In genomic region chr3:195122261-195122660, GRCh38 we compare ENCODE assay signal across 25 cellular contexts.
DNase-seq lines count a peak whose midpoint lies in the region; ATAC-seq, FAIRE-seq and TF ChIP-seq lines count a peak whose summit lies in the region.
"Had no signal": no experiment of that assay in that cellular context is flagged by ENCODE, and none has a peak within 500 bp of the region (broad histone marks: within the 10 kb centered on the region; RNA-seq: fewer than 3 reads in every experiment).

No MANE protein-coding gene starts in this region.

- no peaks in the 10 kb centered on the region for H3K36me3 ChIP-seq in HepG2 (replicated peaks in 1 of 2; ENCODE audit: control insufficient read depth in 1 of 2, insufficient read depth in 2 of 2, low read length in 2 of 2)
- no peaks in the 10 kb centered on the region for H3K36me3 ChIP-seq in right lobe of liver
- H3K36me3 ChIP-seq in IMR-90 (ENCODE audit: control insufficient read depth, insufficient read depth, low read length): no peaks in the 10 kb centered on the region
- H3K36me3 ChIP-seq in neural cell (ENCODE audit: insufficient read depth, low read length): no peaks in the 10 kb centered on the region
- H3K36me3 ChIP-seq in pancreas: no peaks in the 10 kb centered on the region
- H3K36me3 ChIP-seq: BE2C had no signal

- no peak overlapping the region; the same call in 1 of the 2 replicates for H2BK20ac ChIP-seq in IMR-90 (ENCODE audit: low read depth, low read length)

- H3K23ac ChIP-seq in IMR-90 (ENCODE audit: low read depth, low read length): no peak overlapping the region

- no peak overlapping the region for H3K56ac ChIP-seq in IMR-90 (ENCODE audit: extremely low read depth, insufficient read depth, low read length)

- H3K9ac ChIP-seq in HepG2 (ENCODE audit: insufficient read depth, low read depth, low read length): no peak overlapping the region
- H3K9ac ChIP-seq in IMR-90 (ENCODE audit: low read depth, low read length): no peak overlapping the region
- no peak overlapping the region for H3K9ac ChIP-seq in neural cell (ENCODE audit: low read length)

- peak overlapping the region; percentile 7 for H2AK9ac ChIP-seq in IMR-90 (replicated peaks; ENCODE audit: low read depth, low read length, poor library complexity)

- H3K9me2 ChIP-seq in neural cell (ENCODE audit: insufficient read depth, low read length): no peaks in the 10 kb centered on the region

- TF ChIP-seq RAD21 in HepG2 (CRISPR knock-in tag; IDR thresholded peaks at IDR 0.05): no peak
- TF ChIP-seq RAD21 in IMR-90 (IDR thresholded peaks at IDR 0.05; ENCODE audit: low read length): no peak
- TF ChIP-seq RAD21 in neural cell (conservative IDR thresholded peaks at IDR 0.05): no peak

- H3K4me3 ChIP-seq in HepG2 (replicated peaks in 1 of 3; ENCODE audit: insufficient read depth in 1 of 3, low read depth in 2 of 3, low read length in 3 of 3) (no peak overlapping the region), right lobe of liver (no peak overlapping the region), IMR-90 (ENCODE audit: insufficient read depth, low read depth, low read length) (no peak overlapping the region), neural cell (ENCODE audit: low read length) (no peak overlapping the region), pancreas (no peak overlapping the region)
- H3K4me3 ChIP-seq: A549, GM12878, GM23338 had no signal

- in situ Hi-C loops in HepG2 (cut with HindIII; ENCODE audit: extremely low pct_ligation_motif_present, low pct_unique_long_range_greater_than_20kb): no loop called here
- in situ Hi-C loops in IMR-90 (cut with MboI; ENCODE audit: low sequenced_read_pairs): no loop called here

- no TSS peak for BruUV-seq in HepG2 (replicated peaks; lab: Mats Ljungman, UMichigan)
- BruUV-seq in IMR-90 (replicated peaks; lab: Mats Ljungman, UMichigan): no TSS peak

- H4K91ac ChIP-seq in IMR-90 (ENCODE audit: insufficient read depth, low read depth, low read length): no peak overlapping the region

- no peak overlapping the region for H2BK120ac ChIP-seq in IMR-90 (ENCODE audit: low read depth, low read length)

- H3K4me2 ChIP-seq in HepG2 (ENCODE audit: low read depth, low read length): no peak overlapping the region
- no peak overlapping the region for H3K4me2 ChIP-seq in IMR-90 (ENCODE audit: low read depth, low read length)
- no peak overlapping the region for H3K4me2 ChIP-seq in neural cell (ENCODE audit: low read length)
- H3K4me2 ChIP-seq: A549, GM23338 had no signal

- no peak overlapping the region for H2BK15ac ChIP-seq in IMR-90 (ENCODE audit: low read depth, low read length)

- peaks cover 69% of the 10 kb centered on the region for H3K4me1 ChIP-seq in HepG2 (ENCODE audit: insufficient read depth, low read length)
- no peaks in the 10 kb centered on the region for H3K4me1 ChIP-seq in right lobe of liver
- H3K4me1 ChIP-seq in IMR-90 (ENCODE audit: control insufficient read depth, insufficient read depth, low read length): peaks cover 16% of the 10 kb centered on the region
- H3K4me1 ChIP-seq in pancreas: no peaks in the 10 kb centered on the region

- peak overlapping the region; percentile 6; the same call in 1 of the 2 replicates for H3K14ac ChIP-seq in IMR-90 (replicated peaks; ENCODE audit: low read depth, low read length)

- no peaks in the 10 kb centered on the region for H3K79me2 ChIP-seq in HepG2 (ENCODE audit: insufficient read depth, low read length)
- H3K79me2 ChIP-seq in neural cell (replicated peaks; ENCODE audit: insufficient read depth, low read length): no peaks in the 10 kb centered on the region

- H3K9me3 ChIP-seq in HepG2 (ENCODE audit: low read length) (no peaks in the 10 kb centered on the region), right lobe of liver (no peaks in the 10 kb centered on the region), IMR-90 (ENCODE audit: control insufficient read depth, insufficient read depth, low read length) (no peaks in the 10 kb centered on the region), neural cell (ENCODE audit: low read length) (no peaks in the 10 kb centered on the region), pancreas (no peaks in the 10 kb centered on the region)
- H3K9me3 ChIP-seq: A549, BE2C had no signal

- no peak for TF ChIP-seq CTCF in HepG2 (CRISPR knock-in tag; IDR thresholded peaks at IDR 0.05)
- no peak for TF ChIP-seq CTCF in right lobe of liver (IDR thresholded peaks at IDR 0.05)
- no peak for TF ChIP-seq CTCF in IMR-90 (conservative IDR thresholded peaks at IDR 0.05; ENCODE audit: low read depth, low read length)
- TF ChIP-seq CTCF in neural cell (IDR thresholded peaks at IDR 0.05; ENCODE audit: poor library complexity, severe bottlenecking): no peak
- no peak for TF ChIP-seq CTCF in pancreas (IDR thresholded peaks at IDR 0.05)

- FAIRE-seq in HepG2 (lab: Jason Lieb, UNC) (no peak), pancreas (lab: Jason Lieb, UNC) (no peak)
- FAIRE-seq: A549, D721Med, GM12878, GM19239 had no signal

- H3K4ac ChIP-seq in IMR-90 (ENCODE audit: low read depth, low read length): peak overlapping the region; percentile 4; the same call in 1 of the 2 replicates

- H3K18ac ChIP-seq in IMR-90 (ENCODE audit: low read depth, low read length): no peak overlapping the region

- H4K8ac ChIP-seq in IMR-90 (ENCODE audit: low read depth in 2 of 2, low read length in 2 of 2): 0 out of 4 replicates have a peak overlapping the region, but pooled peaks of 1 of the 2 experiments have one; percentile 3

- POLR2A ChIA-PET in HepG2 (lab: Yijun Ruan, JAX): no interaction called here
- POLR2A ChIA-PET in IMR-90 (lab: Charles Lee; ENCODE audit: unreplicated experiment): no interaction called here

- TF ChIP-seq EP300 in HepG2 (IDR thresholded peaks at IDR 0.05; ENCODE audit: low read depth in 2 of 2, low read length in 2 of 2) (no peak), HepG2 (CRISPR knock-in tag; IDR thresholded peaks at IDR 0.05; ENCODE audit: borderline replicate concordance) (no peak), neural cell (conservative IDR thresholded peaks at IDR 0.05; ENCODE audit: poor library complexity, severe bottlenecking) (no peak)

- H3K79me1 ChIP-seq in IMR-90 (ENCODE audit: low read depth in 1 of 2, low read length in 2 of 2): peaks cover 3 to 49% of the 10 kb centered on the region in 2 experiments

- peak overlapping the region; percentile 43; the same call in 1 of the 2 replicates for H2AK5ac ChIP-seq in IMR-90 (ENCODE audit: low read depth, low read length)

- no peaks in the 10 kb centered on the region for H3F3A ChIP-seq in neural cell (ENCODE audit: insufficient read depth, low read length, poor library complexity, severe bottlenecking)

- dilution Hi-C loops in IMR-90 (cut with HindIII; ENCODE audit: low sequenced_read_pairs, unreplicated experiment): no loop called here

- intact Hi-C loops in HepG2 (cut with micrococcal nuclease; ENCODE audit: unreplicated experiment): no loop called here
- intact Hi-C loops in right lobe of liver (cut with DNase I): no loop called here
- intact Hi-C loops in IMR-90 (cut with micrococcal nuclease): no loop called here
- intact Hi-C loops in pancreas (cut with DNase I): no loop called here

- no peaks in the 10 kb centered on the region for H3K27me3 ChIP-seq in HepG2 (ENCODE audit: control insufficient read depth in 1 of 2, insufficient read depth in 2 of 2, low read length in 2 of 2)
- H3K27me3 ChIP-seq in right lobe of liver: no peaks in the 10 kb centered on the region
- no peaks in the 10 kb centered on the region for H3K27me3 ChIP-seq in IMR-90 (ENCODE audit: control insufficient read depth, insufficient read depth, low read length)
- H3K27me3 ChIP-seq in neural cell (ENCODE audit: insufficient read depth, low read depth, low read length): no peaks in the 10 kb centered on the region
- no peaks in the 10 kb centered on the region for H3K27me3 ChIP-seq in pancreas
- H3K27me3 ChIP-seq: BE2C had no signal

- H3K9me1 ChIP-seq in IMR-90 (ENCODE audit: insufficient read depth, low read length): peaks cover 27% of the 10 kb centered on the region

- DNase-seq in HepG2 (ENCODE audit: low spot score): no peak
- no peak for DNase-seq in right lobe of liver
- DNase-seq in IMR-90: no peak
- no peak for DNase-seq in NCI-H524 treated with DMSO at 0.1 percent for 48 hours (lab: John Stamatoyannopoulos, UW)
- no peak for DNase-seq in pancreas
- DNase-seq: 8988T; ACHN; AML-193; BE2C; CD4-positive, alpha-beta T cell; CD8-positive, alpha-beta memory T cell; DMS 273 treated with DMSO at 0.1 percent for 48 hours; DMS79; EL; GDM1; H9 had no signal

- no peak for TF ChIP-seq POLR2A in HepG2 (IDR thresholded peaks at IDR 0.05; ENCODE audit: insufficient read depth in 1 of 2, low read depth in 2 of 2, low read length in 2 of 2)
- TF ChIP-seq POLR2A in right lobe of liver (IDR thresholded peaks at IDR 0.05): no peak
- no peak for TF ChIP-seq POLR2A in IMR-90 (IDR thresholded peaks at IDR 0.05; ENCODE audit: low read depth, low read length)

- H4K20me1 ChIP-seq in HepG2 (ENCODE audit: insufficient read depth, low read length): no peaks in the 10 kb centered on the region
- H4K20me1 ChIP-seq in IMR-90 (ENCODE audit: insufficient read depth, low read length): no peaks in the 10 kb centered on the region
- H4K20me1 ChIP-seq in neural cell (ENCODE audit: insufficient read depth): no peaks in the 10 kb centered on the region

- H3K27ac ChIP-seq in HepG2 (ENCODE audit: extremely low read length, insufficient read depth, low read length): no peak overlapping the region
- no peak overlapping the region for H3K27ac ChIP-seq in right lobe of liver
- H3K27ac ChIP-seq in IMR-90 (ENCODE audit: insufficient read depth, low read length): no peak overlapping the region
- H3K27ac ChIP-seq in neural cell (ENCODE audit: low read length): peak overlapping the region; percentile 64
- H3K27ac ChIP-seq in pancreas: no peak overlapping the region
- H3K27ac ChIP-seq: A549, C4-2B had no signal

- no peak overlapping the region for H2AFZ ChIP-seq in HepG2 (ENCODE audit: low read length)
- H2AFZ ChIP-seq in IMR-90 (replicated peaks; ENCODE audit: low read length, poor library complexity): no peak overlapping the region
- H2AFZ ChIP-seq in neural cell (ENCODE audit: low read depth, low read length): no peak overlapping the region
- H2AFZ ChIP-seq: GM23338 had no signal

- H2BK5ac ChIP-seq in IMR-90 (ENCODE audit: low read depth, low read length, poor library complexity, severe bottlenecking): no peak overlapping the region

- no peak for ATAC-seq in HepG2
- no peak for ATAC-seq in right lobe of liver
- ATAC-seq in IMR-90 (ENCODE audit: low read depth): no peak
- no peak for ATAC-seq in GM21360 (IDR thresholded peaks at IDR 0.05; ENCODE audit: unreplicated experiment)
- no peak for ATAC-seq in pancreas
- ATAC-seq: A549, GM12878, GM23338, HCT116 had no signal

- no peak overlapping the region for H4K5ac ChIP-seq in IMR-90 (ENCODE audit: low read depth, low read length)

- WGBS in HepG2 (ENCODE audit: low lambda C conversion rate): 97% methylated on average over 4 of the region's 4 CpGs
- WGBS in right lobe of liver (ENCODE audit: insufficient coverage, low coverage, low lambda C conversion rate, missing lambda C conversion rate): 40% methylated on average over 1 of the region's 4 CpGs
- no CpG with 5 or more reads among the region's 4 CpGs for WGBS in IMR-90 (ENCODE audit: extremely low coverage in 2 of 2, insufficient read length in 1 of 2), 2 experiments
- WGBS in pancreas, 2 donors: 88 to 94% methylated on average over 3 to 4 of the region's 4 CpGs

- CTCF ChIA-PET in HepG2 (lab: Yijun Ruan, JAX; ENCODE audit: low intra/inter-chr PET ratio, low total read pairs) (no interaction called here), IMR-90 (lab: Yijun Ruan, JAX) (interaction anchor here (0.5 to 1.3 kb wide), 4 partner anchors 11 to 440 kb away, joined by 3 to 4 read pairs (median 3); no protein-coding TSS in a partner anchor)
